Comparison of ENCODE assay signal across 8 cellular contexts in genomic region chr16:81035398-81035974, GRCh38. TPM values are rescaled to one million over a fixed set of nuclear protein-coding genes. Genes with fewer than 3 reads are reported as not detected.
A peak's percentile ranks its signal among the peaks of the same experiment; 100 is the strongest.
DNase-seq lines count a peak whose midpoint lies in the region; TF ChIP-seq lines count a peak whose summit lies in the region.

A gene with protein sequence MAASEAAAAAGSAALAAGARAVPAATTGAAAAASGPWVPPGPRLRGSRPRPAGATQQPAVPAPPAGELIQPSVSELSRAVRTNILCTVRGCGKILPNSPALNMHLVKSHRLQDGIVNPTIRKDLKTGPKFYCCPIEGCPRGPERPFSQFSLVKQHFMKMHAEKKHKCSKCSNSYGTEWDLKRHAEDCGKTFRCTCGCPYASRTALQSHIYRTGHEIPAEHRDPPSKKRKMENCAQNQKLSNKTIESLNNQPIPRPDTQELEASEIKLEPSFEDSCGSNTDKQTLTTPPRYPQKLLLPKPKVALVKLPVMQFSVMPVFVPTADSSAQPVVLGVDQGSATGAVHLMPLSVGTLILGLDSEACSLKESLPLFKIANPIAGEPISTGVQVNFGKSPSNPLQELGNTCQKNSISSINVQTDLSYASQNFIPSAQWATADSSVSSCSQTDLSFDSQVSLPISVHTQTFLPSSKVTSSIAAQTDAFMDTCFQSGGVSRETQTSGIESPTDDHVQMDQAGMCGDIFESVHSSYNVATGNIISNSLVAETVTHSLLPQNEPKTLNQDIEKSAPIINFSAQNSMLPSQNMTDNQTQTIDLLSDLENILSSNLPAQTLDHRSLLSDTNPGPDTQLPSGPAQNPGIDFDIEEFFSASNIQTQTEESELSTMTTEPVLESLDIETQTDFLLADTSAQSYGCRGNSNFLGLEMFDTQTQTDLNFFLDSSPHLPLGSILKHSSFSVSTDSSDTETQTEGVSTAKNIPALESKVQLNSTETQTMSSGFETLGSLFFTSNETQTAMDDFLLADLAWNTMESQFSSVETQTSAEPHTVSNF (plus strand): TSS chr16:81035842. CDS start chr16:81035871, 29 bp downstream.

- no peaks in the 10 kb centered on the region for H3F3A ChIP-seq in Loucy (ENCODE audit: low read depth)

- DNase-seq in EH (ENCODE audit: low read depth), result peak; percentile 83
- peak; percentile 17 for DNase-seq in GOT3 (lab: John Stamatoyannopoulos, UW)
- DNase-seq in SJCRH30, result peak; percentile 64 to 78
- DNase-seq in activated gamma-delta T cell treated with anti-CD3 and anti-CD28 coated beads, Interleukin-2, amount 50 U/mL, for 16 hours (ENCODE audit: low read depth), result peak; percentile 85
- peak; percentile 65 for DNase-seq in foreskin melanocyte
- DNase-seq in stromal cell of bone marrow (ENCODE audit: low read depth), result peak; percentile 77

- H3K79me2 ChIP-seq in Loucy (ENCODE audit: insufficient read depth, low read length), result peaks cover 37% of the 10 kb centered on the region

- H3K9me3 ChIP-seq in Loucy (ENCODE audit: insufficient read depth, low read depth, low read length) (no peaks in the 10 kb centered on the region), SJCRH30 (replicated peaks) (no peaks in the 10 kb centered on the region), neuron (ENCODE audit: low read length) (no peaks in the 10 kb centered on the region)

- H3K27ac ChIP-seq in SJCRH30, result no peak within 1 kb of the TSS

- H3K4me2 ChIP-seq in Loucy (ENCODE audit: low read depth, low read length, poor library complexity, severe bottlenecking), result peak within 1 kb of the TSS; percentile 88

- H4K20me1 ChIP-seq in Loucy (ENCODE audit: insufficient read depth, low read length, poor library complexity, severe bottlenecking), result peaks cover 16% of the 10 kb centered on the region

- no peaks in the 10 kb centered on the region for H3K9me2 ChIP-seq in Loucy (replicated peaks; ENCODE audit: low read depth, low read length)

- peak within 1 kb of the TSS; percentile 91 for H3K4me3 ChIP-seq in Loucy (ENCODE audit: low read length, poor library complexity, severe bottlenecking)
- H3K4me3 ChIP-seq in SJCRH30, result peak within 1 kb of the TSS; percentile 67
- peak within 1 kb of the TSS; percentile 67 for H3K4me3 ChIP-seq in neuron (ENCODE audit: low read length)

- H2AFZ ChIP-seq in Loucy (ENCODE audit: low read length) (peak within 1 kb of the TSS; percentile 74), neuron (ENCODE audit: low read depth, low read length) (peak within 1 kb of the TSS; percentile 58)

- peaks cover 3% of the 10 kb centered on the region; the same call in 1 of the 2 replicates for H3K36me3 ChIP-seq in Loucy (ENCODE audit: insufficient read depth, low read length)
- no peaks in the 10 kb centered on the region for H3K36me3 ChIP-seq in SJCRH30
- H3K36me3 ChIP-seq in neuron (ENCODE audit: insufficient read depth, low read length), result peaks cover 25% of the 10 kb centered on the region

- peak within 1 kb of the TSS; percentile 78 for H3K9ac ChIP-seq in Loucy (ENCODE audit: low read depth, low read length, poor library complexity, severe bottlenecking)

- H3K27me3 ChIP-seq in Loucy (ENCODE audit: insufficient read depth, low read length, poor library complexity, severe bottlenecking) (no peaks in the 10 kb centered on the region), SJCRH30 (no peaks in the 10 kb centered on the region), neuron (ENCODE audit: insufficient read depth, low read length) (no peaks in the 10 kb centered on the region)

- H3K4me1 ChIP-seq in Loucy (ENCODE audit: insufficient read depth, low read length, poor library complexity, severe bottlenecking), result peaks cover 35% of the 10 kb centered on the region
- no peaks in the 10 kb centered on the region for H3K4me1 ChIP-seq in SJCRH30
- H3K4me1 ChIP-seq in neuron (ENCODE audit: insufficient read depth, low read length), result peaks cover 9% of the 10 kb centered on the region

- TF ChIP-seq CTCF in Loucy (conservative IDR thresholded peaks at IDR 0.05; ENCODE audit: low read length), result peak; percentile 91

RNA-seq across cellular contexts. Expression of the gene that starts here (rescaled TPM):
- total RNA-seq in SJCRH30 (2014; rRNA removed; shearing (Covaris generic)), result 24.2 and 24.3 TPM in 2 replicates

Comparison
In these comparisons a context has a peak if more than half of its experiments do, and no peak if none do; other contexts are left out.
1. DNase-seq: peak in every context shown above with its lines; median percentile 85 in activated gamma-delta T cell treated with anti-CD3 and anti-CD28 coated beads, Interleukin-2, amount 50 U/mL, for 16 hours; 83 in EH; 77 in stromal cell of bone marrow; 71 in SJCRH30; 65 in foreskin melanocyte; 17 in GOT3.